In genomic region chr14:91257328-91258020, GRCh38 we compare ENCODE assay signal across 12 cellular contexts. TPM values are rescaled to one million over a fixed set of nuclear protein-coding genes. Genes with fewer than 3 reads are reported as not detected.
A peak's percentile ranks its signal among the peaks of the same experiment; 100 is the strongest.
DNase-seq lines count a peak whose midpoint lies in the region; ATAC-seq, FAIRE-seq and TF ChIP-seq lines count a peak whose summit lies in the region.
"Had no signal": no experiment of that assay in that cellular context is flagged by ENCODE, and none has a peak within 500 bp of the region (broad histone marks: within the 10 kb centered on the region; RNA-seq: fewer than 3 reads in every experiment).

No MANE protein-coding gene starts in this region.

- no peak overlapping the region for H3K9ac ChIP-seq in astrocyte (ENCODE audit: low read length)

- no peak for ATAC-seq in natural killer cell treated with Interleukin-12 subunit alpha and Interleukin-12 subunit beta and Interleukin-15 and Interleukin-18, amount 100 ng/mL, for 72 hours
- ATAC-seq: stimulated activated naive CD8-positive, alpha-beta T cell treated with anti-CD3 and anti-CD28 coated beads, Interleukin-15, Interleukin-2, amounts not matched to agents 100 U/mL and 50 U/mL, for 24 hours had no signal

- H3K9me3 ChIP-seq in astrocyte (ENCODE audit: insufficient read depth, low read depth, low read length): no peaks in the 10 kb centered on the region

- H3K4me1 Mint-ChIP-seq in astrocyte (ENCODE audit: low read depth, unreplicated experiment): peaks cover 16% of the 10 kb centered on the region
- H3K4me1 Mint-ChIP-seq in natural killer cell treated with Interleukin-12 subunit alpha and Interleukin-12 subunit beta and Interleukin-15 and Interleukin-18, amount 100 ng/mL, for 72 hours (ENCODE audit: low read depth in 2 of 2): peaks cover 61 to 63% of the 10 kb centered on the region in 2 donors

- H3K36me3 Mint-ChIP-seq in astrocyte (ENCODE audit: low read depth, unreplicated experiment): no peaks in the 10 kb centered on the region
- H3K36me3 Mint-ChIP-seq in natural killer cell treated with Interleukin-12 subunit alpha and Interleukin-12 subunit beta and Interleukin-15 and Interleukin-18, amount 100 ng/mL, for 72 hours: no peaks in the 10 kb centered on the region

- peaks cover 14% of the 10 kb centered on the region for H3K27me3 ChIP-seq in astrocyte (ENCODE audit: insufficient read depth, low read length)

- DNase-seq in DMS 273 (lab: John Stamatoyannopoulos, UW; ENCODE audit: unreplicated experiment) (peak; percentile 80), astrocyte (ENCODE audit: low read depth) (no peak), HuH-7 (ENCODE audit: low spot score) (no peak), GM20000 (ENCODE audit: low spot score) (no peak), GM19240 (ENCODE audit: insufficient read length, low spot score) (no peak), epidermal melanocyte (ENCODE audit: insufficient read length, low spot score) (no peak)
- DNase-seq in Jurkat, Clone E6-1 (ENCODE audit: low read depth, low spot score): peak; percentile 69
- no peak for DNase-seq in natural killer cell treated with Interleukin-12 subunit alpha and Interleukin-12 subunit beta and Interleukin-15 and Interleukin-18, amount 100 ng/mL, for 72 hours (ENCODE audit: low spot score)
- DNase-seq: activated effector memory CD4-positive, alpha-beta T cell treated with anti-CD3 and anti-CD28 coated beads, Interleukin-2, amount 50 U/mL, for 16 hours; NCI-H187; stimulated activated naive CD8-positive, alpha-beta T cell treated with anti-CD3 and anti-CD28 coated beads, Interleukin-15, Interleukin-2, amounts not matched to agents 100 U/mL and 50 U/mL, for 24 hours had no signal

- TF ChIP-seq CTCF in astrocyte (IDR thresholded peaks at IDR 0.05; ENCODE audit: insufficient read depth, low read depth, low read length) (no peak), GM20000 (IDR thresholded peaks at IDR 0.05; ENCODE audit: extremely low read depth, missing control alignments) (no peak)

- H3K4me3 ChIP-seq in Jurkat, Clone E6-1 (ENCODE audit: low read length): no peak overlapping the region
- H3K4me3 ChIP-seq in astrocyte (ENCODE audit: insufficient read depth, low read depth, low read length): no peak overlapping the region

- no peaks in the 10 kb centered on the region for H3K79me2 ChIP-seq in astrocyte (ENCODE audit: insufficient read depth, low read length)

- no peak overlapping the region for H3K27ac ChIP-seq in astrocyte (ENCODE audit: low read depth, low read length)

- no peaks in the 10 kb centered on the region for H3K36me3 ChIP-seq in astrocyte (ENCODE audit: insufficient read depth, low read length)

- H3K4me1 ChIP-seq in astrocyte (ENCODE audit: insufficient read depth, low read length): no peaks in the 10 kb centered on the region

- no peak overlapping the region for H2AFZ ChIP-seq in astrocyte (ENCODE audit: low read depth, low read length)

- no peak overlapping the region for H3K4me3 Mint-ChIP-seq in astrocyte (ENCODE audit: unreplicated experiment)
- H3K4me3 Mint-ChIP-seq in natural killer cell treated with Interleukin-12 subunit alpha and Interleukin-12 subunit beta and Interleukin-15 and Interleukin-18, amount 100 ng/mL, for 72 hours: no peak overlapping the region

- H3K9me3 Mint-ChIP-seq in astrocyte (ENCODE audit: unreplicated experiment): peaks cover 5% of the 10 kb centered on the region
- H3K9me3 Mint-ChIP-seq in natural killer cell treated with Interleukin-12 subunit alpha and Interleukin-12 subunit beta and Interleukin-15 and Interleukin-18, amount 100 ng/mL, for 72 hours: no peaks in the 10 kb centered on the region

- H4K20me1 ChIP-seq in astrocyte (ENCODE audit: insufficient read depth, low read length): no peaks in the 10 kb centered on the region

- no peak for FAIRE-seq in astrocyte (lab: Jason Lieb, UNC)
- FAIRE-seq: G401.6 had no signal

- H3K4me2 ChIP-seq in astrocyte (ENCODE audit: low read length): no peak overlapping the region

- peaks cover 11% of the 10 kb centered on the region for H3K27me3 Mint-ChIP-seq in astrocyte (ENCODE audit: low read depth, unreplicated experiment)
- H3K27me3 Mint-ChIP-seq in natural killer cell treated with Interleukin-12 subunit alpha and Interleukin-12 subunit beta and Interleukin-15 and Interleukin-18, amount 100 ng/mL, for 72 hours: no peaks in the 10 kb centered on the region

- peak overlapping the region; percentile 0 for H3K27ac Mint-ChIP-seq in astrocyte (ENCODE audit: unreplicated experiment)
- H3K27ac Mint-ChIP-seq in natural killer cell treated with Interleukin-12 subunit alpha and Interleukin-12 subunit beta and Interleukin-15 and Interleukin-18, amount 100 ng/mL, for 72 hours: peak overlapping the region; percentile 6 to 26

RNA-seq across cellular contexts. Expression of gene GPR68, which starts 13.0 kb away (rescaled TPM):
- 7.5 TPM for polyA plus RNA-seq in Jurkat, Clone E6-1 (2012; ENCODE audit: insufficient read depth, insufficient read length)
- 0.38 and 0.50 TPM in 2 replicates for total RNA-seq in astrocyte
- total RNA-seq in natural killer cell treated with Interleukin-12 subunit alpha and Interleukin-12 subunit beta and Interleukin-15 and Interleukin-18, amount 100 ng/mL, for 72 hours: 10 to 100 TPM; 17.4 to 30.2 TPM

Comparison
In these comparisons a context has a peak if more than half of its experiments do, and no peak if none do; other contexts are left out.
1. DNase-seq: peak in DMS 273 (single experiment) and Jurkat, Clone E6-1 (single experiment); none in astrocyte (single experiment), natural killer cell treated with Interleukin-12 subunit alpha and Interleukin-12 subunit beta and Interleukin-15 and Interleukin-18, amount 100 ng/mL, for 72 hours (single experiment), HuH-7 (single experiment), GM20000 (single experiment), GM19240 (single experiment) and epidermal melanocyte (single experiment).
2. RNA of gene GPR68, which starts 13.0 kb away (total RNA-seq): 17.4 to 30.2 TPM in natural killer cell treated with Interleukin-12 subunit alpha and Interleukin-12 subunit beta and Interleukin-15 and Interleukin-18, amount 100 ng/mL, for 72 hours; 0.38 to 0.50 TPM in astrocyte; every median in the first group is over 10 times any median in the second.